Comparison of ENCODE assay signal across 33 cellular contexts in genomic region chr2:72181616-72182015, GRCh38. TPM values are rescaled to one million over a fixed set of nuclear protein-coding genes. Genes with fewer than 3 reads are reported as not detected.
"Had no signal": no experiment of that assay in that cellular context is flagged by ENCODE, and none has a peak within 500 bp of the region (broad histone marks: within the 10 kb centered on the region; RNA-seq: fewer than 3 reads in every experiment).

No MANE protein-coding gene starts in this region.

- H3K4me1 ChIP-seq: left lung, lower lobe of right lung, prostate gland, vagina had no signal

- DNase-seq: activated CD4-positive, alpha-beta T cell treated with anti-CD3 and anti-CD28 coated beads, Interleukin-2, amount 50 U/mL, for 1 hour; activated CD4-positive, CD25-positive, alpha-beta regulatory T cell treated with anti-CD3 and anti-CD28 coated beads, Interleukin-2, amount 50 U/mL, for 72 hours; activated CD8-positive, alpha-beta T cell treated with anti-CD3 and anti-CD28 coated beads for 36 hours; activated gamma-delta T cell treated with Interleukin-2 at 50 U/mL for 16 hours; activated naive CD4-positive, alpha-beta T cell treated with anti-CD3 and anti-CD28 coated beads, Interleukin-2, amount 50 U/mL, for 16 hours; activated T-cell treated with anti-CD3 and anti-CD28 coated beads, Interleukin-2, amount 50 U/mL, for 4 hours; amniotic stem cell; caudate nucleus; cortex of kidney; foreskin fibroblast; head of caudate nucleus; hippocampal formation; left lung; lower lobe of right lung; mesenchymal stem cell; mucosa of descending colon; nephron progenitor cell; ovary; retina; stimulated activated CD4-positive, alpha-beta T cell treated with anti-CD3 and anti-CD28 coated beads, Interleukin-12 subunit alpha, Interleukin-12 subunit beta, amount 100 ng/mL, for 4 hours; stimulated activated CD4-positive, alpha-beta T cell treated with anti-CD3 and anti-CD28 coated beads, Interleukin-4, amount 100 ng/mL, for 1 hour; stimulated activated naive CD8-positive, alpha-beta T cell treated with anti-CD3 and anti-CD28 coated beads, Interleukin-15, Interleukin-2, amounts not matched to agents 100 U/mL and 50 U/mL, for 24 hours; T-helper 9 cell had no signal

- H3K4me1 Mint-ChIP-seq: activated T-helper 17 cell treated with anti-CD3 and anti-CD28 coated beads, Interleukin-2, amount 50 U/mL, for 72 hours had no signal

- ATAC-seq: activated CD8-positive, alpha-beta T cell treated with anti-CD3 and anti-CD28 coated beads for 36 hours; activated T-cell treated with anti-CD3 and anti-CD28 coated beads, Interleukin-2, amount 50 U/mL, for 4 hours; activated T-helper 17 cell treated with anti-CD3 and anti-CD28 coated beads, Interleukin-2, amount 50 U/mL, for 72 hours; left lung; lower lobe of right lung; sciatic nerve; stimulated activated naive CD8-positive, alpha-beta T cell treated with anti-CD3 and anti-CD28 coated beads, Interleukin-15, Interleukin-2, amounts not matched to agents 100 U/mL and 50 U/mL, for 24 hours had no signal

- H3K27me3 Mint-ChIP-seq: activated CD8-positive, alpha-beta T cell treated with anti-CD3 and anti-CD28 coated beads for 36 hours; activated T-helper 17 cell treated with anti-CD3 and anti-CD28 coated beads, Interleukin-2, amount 50 U/mL, for 72 hours; type B pancreatic cell had no signal

- H3K27ac ChIP-seq: left lung, lower lobe of right lung, neutrophil, ovary, prostate gland, skin epidermis, thoracic aorta, vagina, VCaP had no signal

- H3K36me3 ChIP-seq: neutrophil, ovary, prostate gland, thoracic aorta had no signal

- H3K27me3 ChIP-seq: left lung, neutrophil, ovary, vagina had no signal

- H3K9me3 ChIP-seq: left lung, lower lobe of right lung, mucosa of descending colon, neutrophil, ovary, prostate gland, thoracic aorta, vagina had no signal

- H3K27ac Mint-ChIP-seq: activated CD8-positive, alpha-beta T cell treated with anti-CD3 and anti-CD28 coated beads for 36 hours; activated T-helper 17 cell treated with anti-CD3 and anti-CD28 coated beads, Interleukin-2, amount 50 U/mL, for 72 hours; nephron progenitor cell; T-helper 1 cell treated with Interleukin-12 subunit alpha and Interleukin-12 subunit beta and Interleukin-4 antibody, amounts not matched to agents 30 μg/mL and 1 μg/mL, for 36 hours; type B pancreatic cell had no signal

- H3K4me3 Mint-ChIP-seq: activated CD8-positive, alpha-beta T cell treated with anti-CD3 and anti-CD28 coated beads for 36 hours; activated T-cell treated with anti-CD3 and anti-CD28 coated beads, Interleukin-2, amount 50 U/mL, for 4 hours; activated T-helper 17 cell treated with anti-CD3 and anti-CD28 coated beads, Interleukin-2, amount 50 U/mL, for 72 hours; nephron progenitor cell; T-helper 1 cell treated with Interleukin-12 subunit alpha and Interleukin-12 subunit beta and Interleukin-4 antibody, amounts not matched to agents 30 μg/mL and 1 μg/mL, for 36 hours; type B pancreatic cell had no signal

- H3K9me3 Mint-ChIP-seq: activated CD8-positive, alpha-beta T cell treated with anti-CD3 and anti-CD28 coated beads for 36 hours; activated T-cell treated with anti-CD3 and anti-CD28 coated beads, Interleukin-2, amount 50 U/mL, for 4 hours; activated T-helper 17 cell treated with anti-CD3 and anti-CD28 coated beads, Interleukin-2, amount 50 U/mL, for 72 hours; nephron progenitor cell; type B pancreatic cell had no signal

- H3K4me3 ChIP-seq: left lung, lower lobe of right lung, mucosa of descending colon, ovary, prostate gland, skin epidermis, thoracic aorta, vagina had no signal

RNA-seq across cellular contexts. Expression of gene CYP26B1, which starts 34.0 kb away (rescaled TPM):
- total RNA-seq: activated CD8-positive, alpha-beta T cell treated with anti-CD3 and anti-CD28 coated beads for 36 hours had no signal
